In genomic region chr6:136822379-136823127, GRCh38 we compare ENCODE assay signal across 8 cellular contexts. TPM values are rescaled to one million over a fixed set of nuclear protein-coding genes. Genes with fewer than 3 reads are reported as not detected.
A peak's percentile ranks its signal among the peaks of the same experiment; 100 is the strongest.
DNase-seq lines count a peak whose midpoint lies in the region; ATAC-seq and TF ChIP-seq lines count a peak whose summit lies in the region.

A gene with protein sequence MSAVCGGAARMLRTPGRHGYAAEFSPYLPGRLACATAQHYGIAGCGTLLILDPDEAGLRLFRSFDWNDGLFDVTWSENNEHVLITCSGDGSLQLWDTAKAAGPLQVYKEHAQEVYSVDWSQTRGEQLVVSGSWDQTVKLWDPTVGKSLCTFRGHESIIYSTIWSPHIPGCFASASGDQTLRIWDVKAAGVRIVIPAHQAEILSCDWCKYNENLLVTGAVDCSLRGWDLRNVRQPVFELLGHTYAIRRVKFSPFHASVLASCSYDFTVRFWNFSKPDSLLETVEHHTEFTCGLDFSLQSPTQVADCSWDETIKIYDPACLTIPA (plus strand): TSS chr6:136822592. CDS start chr6:136822666, 74 bp downstream.

- peak; percentile 90 for ATAC-seq in CD4-positive, alpha-beta T cell (ENCODE audit: poor library complexity)
- ATAC-seq in GM19395 (IDR thresholded peaks at IDR 0.05; ENCODE audit: unreplicated experiment) (peak; percentile 97), HG03558 (IDR thresholded peaks at IDR 0.05; ENCODE audit: extremely low read depth, unreplicated experiment) (peak; percentile 88)

- H3K9me3 Mint-ChIP-seq in CD4-positive, alpha-beta T cell = no peaks in the 10 kb centered on the region

- H3K4me3 ChIP-seq in dorsolateral prefrontal cortex (peak within 1 kb of the TSS; percentile 54 to 91 (median 77)), liver (ENCODE audit: low read depth in 1 of 3, low read length in 3 of 3) (peak within 1 kb of the TSS; percentile 66 to 91 (median 85))

- WGBS in liver = under 1% methylated on average over 78 of the region's 78 CpGs

- H3K9ac ChIP-seq in liver (ENCODE audit: low read depth in 1 of 2, low read length in 2 of 2) = peak within 1 kb of the TSS; percentile 68 to 82

- H3K4me3 Mint-ChIP-seq in CD4-positive, alpha-beta T cell = peak within 1 kb of the TSS; percentile 95

- TF ChIP-seq RAD21 in liver (IDR thresholded peaks at IDR 0.05) = peak in 1 of 2 donors; percentile 55

- peak; percentile 71 to 84 (median 80) for DNase-seq in CD4-positive, alpha-beta T cell
- DNase-seq in NCI-H69 (lab: John Stamatoyannopoulos, UW) = peak; percentile 97
- DNase-seq in activated CD4-positive, alpha-beta T cell treated with anti-CD3 and anti-CD28 coated beads, Interleukin-2, amount 50 U/mL, for 48 hours = peak; percentile 88 to 91
- DNase-seq in dorsolateral prefrontal cortex = peak; percentile 89 to 95 (median 93)
- DNase-seq in stimulated activated CD4-positive, alpha-beta T cell treated with anti-CD3 and anti-CD28 coated beads, Interleukin-4, amount 100 ng/mL, for 1 hour = peak; percentile 86

- TF ChIP-seq CTCF in CD4-positive, alpha-beta T cell (IDR thresholded peaks at IDR 0.05) = peak; percentile 66
- peak in 55 of 56 donors; percentile 28 to 84 (median 64) for TF ChIP-seq CTCF in dorsolateral prefrontal cortex (IDR thresholded peaks at IDR 0.05 in 54 of 56, conservative IDR thresholded peaks at IDR 0.05 in 2 of 56; ENCODE audit: low read depth in 1 of 56, partially characterized antibody in 56 of 56)
- peak; percentile 52 for TF ChIP-seq CTCF in liver (IDR thresholded peaks at IDR 0.05; ENCODE audit: low read depth, low read length, missing input control)

- H3K36me3 Mint-ChIP-seq in CD4-positive, alpha-beta T cell (ENCODE audit: low read depth) = peaks cover 32% of the 10 kb centered on the region

- H3K36me3 ChIP-seq in liver (ENCODE audit: control insufficient read depth in 4 of 4, insufficient read depth in 3 of 4, low read depth in 1 of 4, low read length in 3 of 4) = peaks cover 0 to 9% (median 3%) of the 10 kb centered on the region in 4 donors

- CTCF ChIA-PET in CD4-positive, alpha-beta T cell (lab: Charles Lee) = interaction anchor here (0.7 to 2.8 kb wide), 8 partner anchors 28 to 182 kb away, joined by 3 to 13 read pairs (median 4); partner anchors contain the start of gene MAP3K5

- no peaks in the 10 kb centered on the region for H3K9me3 ChIP-seq in CD4-positive, alpha-beta T cell (ENCODE audit: control insufficient read depth, low read length)
- no peaks in the 10 kb centered on the region for H3K9me3 ChIP-seq in liver (ENCODE audit: control insufficient read depth in 4 of 4, low read length in 3 of 4)

- H3K4me1 Mint-ChIP-seq in CD4-positive, alpha-beta T cell (ENCODE audit: low read depth) = peaks cover 45% of the 10 kb centered on the region

- POLR2A ChIA-PET in CD4-positive, alpha-beta T cell (lab: Charles Lee) = interaction anchor here (0.6 to 2.5 kb wide), 9 partner anchors 9 to 533 kb away, joined by 3 to 56 read pairs (median 3); partner anchors contain the start of genes BCLAF1, MAP3K5 and SLC35D3

- peaks cover 5% of the 10 kb centered on the region for H3K27me3 Mint-ChIP-seq in CD4-positive, alpha-beta T cell

- no peaks in the 10 kb centered on the region for H3K27me3 ChIP-seq in CD4-positive, alpha-beta T cell (ENCODE audit: control insufficient read depth, insufficient read depth, low read length)
- H3K27me3 ChIP-seq in dorsolateral prefrontal cortex (no peaks in the 10 kb centered on the region), liver (ENCODE audit: control insufficient read depth in 4 of 4, insufficient read depth in 4 of 4, low read length in 3 of 4) (no peaks in the 10 kb centered on the region)

- H3K27ac Mint-ChIP-seq in CD4-positive, alpha-beta T cell = peak within 1 kb of the TSS; percentile 90

- H3K27ac ChIP-seq in CD4-positive, alpha-beta T cell (ENCODE audit: low read depth, low read length) = peak within 1 kb of the TSS; percentile 77
- H3K27ac ChIP-seq in dorsolateral prefrontal cortex (peak within 1 kb of the TSS in 58 of 59 donors; percentile 58 to 96 (median 89)), liver (ENCODE audit: low read depth in 1 of 2, low read length in 2 of 2) (peak within 1 kb of the TSS; percentile 79 to 91)

- peaks cover 0 to 7% (median 2%) of the 10 kb centered on the region in 4 donors for H3K4me1 ChIP-seq in liver (ENCODE audit: control insufficient read depth in 4 of 4, insufficient read depth in 4 of 4, low read length in 3 of 4)

- intact Hi-C loops in CD4-positive, alpha-beta T cell (cut with DNase I, micrococcal nuclease) = loop anchor here (1.0 to 10.0 kb wide), 3 partner anchors 29 to 538 kb away; partner anchors contain the start of genes BCLAF1 (in 1 of the 2) and IFNGR1 (in 1 of the 2)
- intact Hi-C loops in dorsolateral prefrontal cortex (cut with DNase I) = loop anchor here in 1 of 2 donors (2.0 to 5.0 kb wide), 2 partner anchors 30 to 395 kb away; partner anchors contain the start of genes IFNGR1 and MAP3K5

TF ChIP-seq in liver, 16 proteins besides CTCF, POLR2A, EP300 and RAD21:
- TF ChIP-seq GABPA (IDR thresholded peaks at IDR 0.05 in 1 of 2, conservative IDR thresholded peaks at IDR 0.05 in 1 of 2) = peak; percentile 30 to 79
- no peak for TF ChIP-seq HNF4G (IDR thresholded peaks at IDR 0.05)
- TF ChIP-seq YY1 (IDR thresholded peaks at IDR 0.05) = peak; percentile 98
- peak; percentile 34 to 35 for TF ChIP-seq RXRA (IDR thresholded peaks at IDR 0.05)
- peak; percentile 19 for TF ChIP-seq SP1 (IDR thresholded peaks at IDR 0.05)
- peak in 1 of 2 donors; percentile 7 for TF ChIP-seq EGR1 (IDR thresholded peaks at IDR 0.05; ENCODE audit: low read depth in 2 of 2)
- TF ChIP-seq, protein P1, sequence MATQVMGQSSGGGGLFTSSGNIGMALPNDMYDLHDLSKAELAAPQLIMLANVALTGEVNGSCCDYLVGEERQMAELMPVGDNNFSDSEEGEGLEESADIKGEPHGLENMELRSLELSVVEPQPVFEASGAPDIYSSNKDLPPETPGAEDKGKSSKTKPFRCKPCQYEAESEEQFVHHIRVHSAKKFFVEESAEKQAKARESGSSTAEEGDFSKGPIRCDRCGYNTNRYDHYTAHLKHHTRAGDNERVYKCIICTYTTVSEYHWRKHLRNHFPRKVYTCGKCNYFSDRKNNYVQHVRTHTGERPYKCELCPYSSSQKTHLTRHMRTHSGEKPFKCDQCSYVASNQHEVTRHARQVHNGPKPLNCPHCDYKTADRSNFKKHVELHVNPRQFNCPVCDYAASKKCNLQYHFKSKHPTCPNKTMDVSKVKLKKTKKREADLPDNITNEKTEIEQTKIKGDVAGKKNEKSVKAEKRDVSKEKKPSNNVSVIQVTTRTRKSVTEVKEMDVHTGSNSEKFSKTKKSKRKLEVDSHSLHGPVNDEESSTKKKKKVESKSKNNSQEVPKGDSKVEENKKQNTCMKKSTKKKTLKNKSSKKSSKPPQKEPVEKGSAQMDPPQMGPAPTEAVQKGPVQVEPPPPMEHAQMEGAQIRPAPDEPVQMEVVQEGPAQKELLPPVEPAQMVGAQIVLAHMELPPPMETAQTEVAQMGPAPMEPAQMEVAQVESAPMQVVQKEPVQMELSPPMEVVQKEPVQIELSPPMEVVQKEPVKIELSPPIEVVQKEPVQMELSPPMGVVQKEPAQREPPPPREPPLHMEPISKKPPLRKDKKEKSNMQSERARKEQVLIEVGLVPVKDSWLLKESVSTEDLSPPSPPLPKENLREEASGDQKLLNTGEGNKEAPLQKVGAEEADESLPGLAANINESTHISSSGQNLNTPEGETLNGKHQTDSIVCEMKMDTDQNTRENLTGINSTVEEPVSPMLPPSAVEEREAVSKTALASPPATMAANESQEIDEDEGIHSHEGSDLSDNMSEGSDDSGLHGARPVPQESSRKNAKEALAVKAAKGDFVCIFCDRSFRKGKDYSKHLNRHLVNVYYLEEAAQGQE (IDR thresholded peaks at IDR 0.05) = no peak
- TF ChIP-seq, protein P2, sequence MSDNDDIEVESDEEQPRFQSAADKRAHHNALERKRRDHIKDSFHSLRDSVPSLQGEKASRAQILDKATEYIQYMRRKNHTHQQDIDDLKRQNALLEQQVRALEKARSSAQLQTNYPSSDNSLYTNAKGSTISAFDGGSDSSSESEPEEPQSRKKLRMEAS (IDR thresholded peaks at IDR 0.05) = peak; percentile 36

RNA-seq across cellular contexts. Expression of the gene that starts here (rescaled TPM):
- total RNA-seq in CD4-positive, alpha-beta T cell = 1 to 10 TPM; 2.0 to 3.4 TPM
- total RNA-seq in dorsolateral prefrontal cortex (10 to 100 TPM in 7 of 120 experiments, 1 to 10 TPM in 113; 2.1 to 11.5 (median 7.1) TPM), liver (1 to 10 TPM; 5.8 to 7.5 TPM)
- 1 to 10 TPM; 5.2 to 6.7 TPM for polyA plus RNA-seq in liver

Comparison
In these comparisons a context has a peak if more than half of its experiments do, and no peak if none do; other contexts are left out.
1. Peak in every context shown above with its lines: DNase-seq, ATAC-seq, H3K4me3 ChIP-seq and H3K27ac ChIP-seq.